Comparison of ENCODE assay signal across 23 cellular contexts in genomic region chr17:38904892-38905291, GRCh38.
"Had no signal": no experiment of that assay in that cellular context is flagged by ENCODE, and none has a peak within 500 bp of the region (broad histone marks: within the 10 kb centered on the region; RNA-seq: fewer than 3 reads in every experiment).

No MANE protein-coding gene starts in this region.

- H3K9me3 ChIP-seq: gastroesophageal sphincter, spleen, thyroid gland, upper lobe of right lung had no signal

- H3K4me3 Mint-ChIP-seq: activated CD4-positive, alpha-beta T cell treated with anti-CD3 and anti-CD28 coated beads, Interleukin-2, amount 10 ng/mL, durations not matched to agents 7 days and 5 days; activated naive CD8-positive, alpha-beta T cell treated with anti-CD3 and anti-CD28 coated beads, Interleukin-2, amount 10 ng/mL, durations not matched to agents 7 days and 5 days; T-cell; T-helper 2 cell treated with Interferon-gamma antibody and Interleukin-4, amounts not matched to agents 5 μg/mL and 100 μg/mL, for 36 hours had no signal

- H3K27me3 Mint-ChIP-seq: activated CD4-positive, alpha-beta T cell treated with anti-CD3 and anti-CD28 coated beads, Interleukin-2, amount 10 ng/mL, durations not matched to agents 7 days and 5 days; activated naive CD8-positive, alpha-beta T cell treated with anti-CD3 and anti-CD28 coated beads, Interleukin-2, amount 10 ng/mL, durations not matched to agents 7 days and 5 days; T-cell had no signal

- H3K4me3 ChIP-seq: gastroesophageal sphincter, spleen, thyroid gland, upper lobe of right lung had no signal

- DNase-seq: activated CD4-positive, alpha-beta T cell treated with anti-CD3 and anti-CD28 coated beads, Interleukin-2, amount 10 ng/mL, durations not matched to agents 7 days and 5 days; activated CD4-positive, CD25-positive, alpha-beta regulatory T cell treated with anti-CD3 and anti-CD28 coated beads, Interleukin-2, amount 50 U/mL, for 72 hours; activated CD8-positive, alpha-beta memory T cell treated with anti-CD3 and anti-CD28 coated beads, Interleukin-2, amount 50 U/mL, for 4 hours; activated naive CD4-positive, alpha-beta T cell treated with Interleukin-2 at 50 U/mL for 16 hours; activated naive CD8-positive, alpha-beta T cell treated with anti-CD3 and anti-CD28 coated beads, Interleukin-2, amount 10 ng/mL, durations not matched to agents 7 days and 5 days; activated T-cell treated with anti-CD3 and anti-CD28 coated beads, Interleukin-2, amount 50 U/mL, for 48 hours; amniotic stem cell; cortex of kidney; head of caudate nucleus; hypothalamus; spleen; stimulated activated CD4-positive, alpha-beta T cell treated with anti-CD3 and anti-CD28 coated beads, Interleukin-4, amount 100 ng/mL, for 1 hour; stimulated activated naive CD8-positive, alpha-beta T cell treated with anti-CD3 and anti-CD28 coated beads, Interleukin-15, Interleukin-2, amounts not matched to agents 100 U/mL and 50 U/mL, for 24 hours; substantia nigra; T-cell; thyroid gland; upper lobe of right lung had no signal

- H3K27me3 ChIP-seq: gastroesophageal sphincter, thyroid gland, upper lobe of right lung had no signal

- H3K27ac ChIP-seq: epithelial cell of prostate, gastroesophageal sphincter, thyroid gland, upper lobe of right lung, VCaP had no signal

- ATAC-seq: gastroesophageal sphincter; stimulated activated naive CD8-positive, alpha-beta T cell treated with anti-CD3 and anti-CD28 coated beads, Interleukin-15, Interleukin-2, amounts not matched to agents 100 U/mL and 50 U/mL, for 24 hours; T-cell; upper lobe of right lung had no signal

- H3K9me3 Mint-ChIP-seq: activated CD4-positive, alpha-beta T cell treated with anti-CD3 and anti-CD28 coated beads, Interleukin-2, amount 10 ng/mL, durations not matched to agents 7 days and 5 days; activated naive CD8-positive, alpha-beta T cell treated with anti-CD3 and anti-CD28 coated beads, Interleukin-2, amount 10 ng/mL, durations not matched to agents 7 days and 5 days; T-cell; T-helper 2 cell treated with Interferon-gamma antibody and Interleukin-4, amounts not matched to agents 5 μg/mL and 100 μg/mL, for 36 hours had no signal

- FAIRE-seq: bronchial epithelial cell, islet of Langerhans had no signal

- H3K27ac Mint-ChIP-seq: activated naive CD8-positive, alpha-beta T cell treated with anti-CD3 and anti-CD28 coated beads, Interleukin-2, amount 10 ng/mL, durations not matched to agents 7 days and 5 days; T-cell; T-helper 2 cell treated with Interferon-gamma antibody and Interleukin-4, amounts not matched to agents 5 μg/mL and 100 μg/mL, for 36 hours had no signal

- H3K36me3 ChIP-seq: thyroid gland had no signal
